Comparison of ENCODE assay signal across 9 cellular contexts in the genomic region with DNA sequence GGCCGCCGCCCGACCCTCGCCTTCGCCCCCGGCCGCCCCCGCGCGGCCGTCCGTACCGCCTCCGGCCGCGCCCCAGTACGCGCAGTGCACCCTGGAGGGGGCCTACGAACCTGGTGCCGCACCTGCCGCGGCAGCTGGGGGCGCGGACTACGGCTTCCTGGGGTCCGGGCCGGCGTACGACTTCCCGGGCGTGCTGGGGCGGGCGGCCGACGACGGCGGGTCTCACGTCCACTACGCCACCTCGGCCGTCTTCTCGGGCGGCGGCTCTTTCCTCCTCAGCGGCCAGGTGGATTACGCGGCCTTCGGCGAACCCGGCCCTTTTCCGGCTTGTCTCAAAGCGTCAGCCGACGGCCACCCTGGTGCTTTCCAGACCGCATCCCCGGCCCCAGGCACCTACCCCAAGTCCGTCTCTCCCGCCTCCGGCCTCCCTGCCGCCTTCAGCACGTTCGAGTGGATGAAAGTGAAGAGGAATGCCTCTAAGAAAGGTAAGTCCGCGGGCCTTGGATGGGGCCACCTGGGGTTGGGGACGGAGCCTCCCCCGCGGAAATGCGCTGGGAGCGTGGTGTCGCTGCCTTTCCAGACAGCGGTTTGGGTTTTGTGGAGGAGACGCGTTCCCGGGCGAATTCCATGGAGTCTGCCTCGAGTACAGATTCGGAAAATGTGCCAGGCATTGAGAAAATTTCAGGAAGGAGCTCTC.
A peak's percentile ranks its signal among the peaks of the same experiment; 100 is the strongest.
DNase-seq lines count a peak whose midpoint lies in the region.
"Had no signal": no experiment of that assay in that cellular context is flagged by ENCODE, and none has a peak within 500 bp of the region (broad histone marks: within the 10 kb centered on the region; RNA-seq: fewer than 3 reads in every experiment).

No MANE protein-coding gene starts in this region.

- H3K4me3 Mint-ChIP-seq in activated naive CD4-positive, alpha-beta T cell treated with anti-CD3 and anti-CD28 coated beads, Interleukin-2, amount 10 ng/mL, durations not matched to agents 7 days and 5 days, result peak overlapping the region; percentile 28

- H3K4me1 Mint-ChIP-seq in activated naive CD4-positive, alpha-beta T cell treated with anti-CD3 and anti-CD28 coated beads, Interleukin-2, amount 10 ng/mL, durations not matched to agents 7 days and 5 days, result peaks cover 23% of the 10 kb centered on the region

- no peaks in the 10 kb centered on the region for H3K9me3 ChIP-seq in subcutaneous abdominal adipose tissue (ENCODE audit: control insufficient read depth in 5 of 5, low read length in 5 of 5)

- H3K36me3 ChIP-seq in subcutaneous abdominal adipose tissue (ENCODE audit: control insufficient read depth in 5 of 5, insufficient read depth in 5 of 5, low read length in 5 of 5), result no peaks in the 10 kb centered on the region

- peaks cover 89% of the 10 kb centered on the region for H3K27me3 Mint-ChIP-seq in activated naive CD4-positive, alpha-beta T cell treated with anti-CD3 and anti-CD28 coated beads, Interleukin-2, amount 10 ng/mL, durations not matched to agents 7 days and 5 days

- H3K27ac ChIP-seq in layer of hippocampus (ENCODE audit: low read depth, low read length), result peak overlapping the region; percentile 46
- no peak overlapping the region for H3K27ac ChIP-seq in subcutaneous abdominal adipose tissue (ENCODE audit: low read depth, low read length)
- H3K27ac ChIP-seq: C4-2B had no signal

- peaks cover 0 to 27% (median 21%) of the 10 kb centered on the region in 5 donors for H3K4me1 ChIP-seq in subcutaneous abdominal adipose tissue (ENCODE audit: control insufficient read depth in 5 of 5, insufficient read depth in 5 of 5, low read length in 5 of 5)

- peaks cover 4% of the 10 kb centered on the region for H3K36me3 Mint-ChIP-seq in activated naive CD4-positive, alpha-beta T cell treated with anti-CD3 and anti-CD28 coated beads, Interleukin-2, amount 10 ng/mL, durations not matched to agents 7 days and 5 days

- peak; percentile 37 for DNase-seq in NCI-H82 (lab: John Stamatoyannopoulos, UW)
- no peak for DNase-seq in NCI-H82 treated with DMSO at 0.1 percent for 48 hours (lab: John Stamatoyannopoulos, UW; ENCODE audit: unreplicated experiment)
- peak; percentile 23 for DNase-seq in activated naive CD4-positive, alpha-beta T cell treated with anti-CD3 and anti-CD28 coated beads, Interleukin-2, amount 10 ng/mL, durations not matched to agents 7 days and 5 days
- DNase-seq in amniotic stem cell (lab: John Stamatoyannopoulos, UW), result no peak
- no peak for DNase-seq in AG08396 (ENCODE audit: low spot score)
- no peak for DNase-seq in UCSD-AML1 (lab: John Stamatoyannopoulos, UW; ENCODE audit: unreplicated experiment)

- H3K27me3 ChIP-seq in layer of hippocampus (ENCODE audit: control insufficient read depth, insufficient read depth, low read length) (peaks cover 28% of the 10 kb centered on the region), subcutaneous abdominal adipose tissue (ENCODE audit: control insufficient read depth in 5 of 5, insufficient read depth in 4 of 5, low read length in 5 of 5) (peaks cover 5 to 26% (median 11%) of the 10 kb centered on the region in 5 donors)

- CTCF ChIA-PET in activated naive CD4-positive, alpha-beta T cell treated with anti-CD3 and anti-CD28 coated beads, Interleukin-2, amount 10 ng/mL, durations not matched to agents 7 days and 5 days (lab: Charles Lee), result interaction anchor here (1.6 kb wide), 1 partner anchor 49 kb away, joined by 7 read pairs; no protein-coding TSS in a partner anchor

- H3K27ac Mint-ChIP-seq in activated naive CD4-positive, alpha-beta T cell treated with anti-CD3 and anti-CD28 coated beads, Interleukin-2, amount 10 ng/mL, durations not matched to agents 7 days and 5 days, result no peak overlapping the region

- peak overlapping the region in 3 of 5 donors; percentile 47 to 57 (median 53) for H3K9ac ChIP-seq in subcutaneous abdominal adipose tissue (ENCODE audit: low read length in 5 of 5)

- peak overlapping the region; percentile 37 to 84 (median 82) for H3K4me3 ChIP-seq in subcutaneous abdominal adipose tissue (ENCODE audit: low read depth in 1 of 5, low read length in 5 of 5)

- H3K9me3 Mint-ChIP-seq in activated naive CD4-positive, alpha-beta T cell treated with anti-CD3 and anti-CD28 coated beads, Interleukin-2, amount 10 ng/mL, durations not matched to agents 7 days and 5 days, result no peaks in the 10 kb centered on the region

Comparison
In these comparisons a context has a peak if more than half of its experiments do, and no peak if none do; other contexts are left out.
1. DNase-seq: peak in NCI-H82 (single experiment) and activated naive CD4-positive, alpha-beta T cell treated with anti-CD3 and anti-CD28 coated beads, Interleukin-2, amount 10 ng/mL, durations not matched to agents 7 days and 5 days (single experiment); none in NCI-H82 treated with DMSO at 0.1 percent for 48 hours (single experiment), amniotic stem cell (single experiment), AG08396 (single experiment) and UCSD-AML1 (single experiment).